ENCODE assay signal across 8 cellular contexts in the genomic region with DNA sequence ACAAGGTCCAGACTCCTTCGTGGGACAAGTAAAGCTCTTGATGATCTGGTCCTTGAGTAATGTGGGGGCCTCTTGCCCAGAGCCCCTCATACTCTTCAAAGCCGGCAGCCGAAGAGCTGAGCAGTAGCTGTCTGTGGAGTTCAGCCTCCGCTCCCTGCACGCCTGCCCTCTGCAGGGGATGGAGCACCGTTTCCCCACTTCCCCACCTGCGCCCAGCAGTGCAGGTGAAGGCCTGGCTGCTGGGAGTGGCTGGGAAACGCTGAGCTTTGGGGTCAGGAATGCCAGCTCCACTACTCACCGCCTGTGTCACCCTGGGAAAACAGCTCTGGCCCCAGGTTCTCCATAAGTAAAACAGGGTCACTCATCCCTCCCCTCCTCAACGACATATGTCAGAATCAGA. TPM values are rescaled to one million over a fixed set of nuclear protein-coding genes. Genes with fewer than 3 reads are reported as not detected.
DNase-seq lines count a peak whose midpoint lies in the region; ATAC-seq and TF ChIP-seq lines count a peak whose summit lies in the region.
"Not testable (repeated sequence)": the region's sequence is repeated elsewhere in the genome, so short reads cannot be mapped to it uniquely, and the experiment has no call there.

No MANE protein-coding gene starts in this region.

- intact Hi-C loops in CD4-positive, alpha-beta memory T cell (cut with micrococcal nuclease); PC-9 (cut with micrococcal nuclease; ENCODE audit: unreplicated experiment): not testable (repeated sequence)

- peak overlapping the region in 1 of 2 donors; percentile 28 for H3K4me3 ChIP-seq in CD4-positive, alpha-beta memory T cell (ENCODE audit: low read length in 2 of 2)
- H3K4me3 ChIP-seq in HFF-Myc (replicated peaks; ENCODE audit: low read depth, low read length) (peak overlapping the region; percentile 44), PC-9 (peak overlapping the region; percentile 63), neuron (ENCODE audit: low read length) (peak overlapping the region; percentile 43)
- not testable (repeated sequence) for H3K4me3 ChIP-seq in endocrine pancreas (ENCODE audit: control insufficient read depth, insufficient read depth, low read length)

- ATAC-seq in activated naive CD4-positive, alpha-beta T cell treated with anti-CD3 and anti-CD28 coated beads, Interleukin-2, amount 50 U/mL, for 72 hours: peak in 1 of 2 donors; percentile 2

- POLR2A ChIA-PET in CD4-positive, alpha-beta memory T cell (lab: Charles Lee; ENCODE audit: partially characterized antibody): interaction anchor here (0.5 kb wide), 1 partner anchor 526 kb away, joined by 3 read pairs; a partner anchor contains a TSS
- POLR2A ChIA-PET in PC-9 (lab: Charles Lee; ENCODE audit: unreplicated experiment): interaction anchor here (0.5 to 0.7 kb wide), 3 partner anchors 106 to 1650 kb away, joined by 3 to 10 read pairs (median 4); a partner anchor contains a TSS

- BruUV-seq in PC-9 (replicated peaks; lab: Mats Ljungman, UMichigan): TSS peak; percentile 92

- H3K27ac ChIP-seq in CD4-positive, alpha-beta memory T cell (ENCODE audit: low read depth, low read length): peak overlapping the region; percentile 51
- H3K27ac ChIP-seq in PC-9 (peak overlapping the region; percentile 81), substantia nigra (ENCODE audit: low read depth, low read length, poor library complexity, severe bottlenecking) (peak overlapping the region; percentile 61)

- H3K79me2 ChIP-seq in PC-9 (ENCODE audit: low read depth): not testable (repeated sequence)

- not testable (repeated sequence) for H3K36me3 ChIP-seq in CD4-positive, alpha-beta memory T cell (ENCODE audit: insufficient read depth, low read length); PC-9 (ENCODE audit: low read depth); endocrine pancreas (ENCODE audit: control insufficient read depth, insufficient read depth, low read length); neuron (ENCODE audit: insufficient read depth, low read length)

- H3F3A ChIP-seq in PC-9 (ENCODE audit: insufficient read depth, low read depth): not testable (repeated sequence)

- H3K4me2 ChIP-seq in PC-9: peak overlapping the region; percentile 75

- CTCF ChIA-PET in CD4-positive, alpha-beta memory T cell (lab: Charles Lee; ENCODE audit: partially characterized antibody): interaction anchor here (2.1 kb wide), 1 partner anchor 17 kb away, joined by 12 read pairs; no protein-coding TSS in a partner anchor
- CTCF ChIA-PET in PC-9 (lab: Charles Lee): interaction anchor here (1.1 kb wide), 1 partner anchor 17 kb away, joined by 4 read pairs; no protein-coding TSS in a partner anchor

- DNase-seq in CD4-positive, alpha-beta memory T cell; HFF-Myc (ENCODE audit: extremely low read depth, low read depth); activated naive CD4-positive, alpha-beta T cell treated with anti-CD3 and anti-CD28 coated beads, Interleukin-2, amount 50 U/mL, for 72 hours (ENCODE audit: low spot score in 2 of 2); substantia nigra (lab: John Stamatoyannopoulos, UW): not testable (repeated sequence)
- peak; percentile 69 to 76 for DNase-seq in PC-9
- peak; percentile 8 for DNase-seq in iPS-NIHi7 (ENCODE audit: extremely low spot score)

- not testable (repeated sequence) for H3K9me3 Mint-ChIP-seq in CD4-positive, alpha-beta memory T cell; activated naive CD4-positive, alpha-beta T cell treated with anti-CD3 and anti-CD28 coated beads, Interleukin-2, amount 50 U/mL, for 72 hours

- peak overlapping the region; percentile 77 for H3K9ac ChIP-seq in endocrine pancreas (ENCODE audit: control insufficient read depth, insufficient read depth, low read length)

- H3K27me3 ChIP-seq in CD4-positive, alpha-beta memory T cell (ENCODE audit: insufficient read depth, low read length); PC-9 (ENCODE audit: insufficient read depth, low read depth); endocrine pancreas (ENCODE audit: control insufficient read depth, insufficient read depth, low read length); neuron (ENCODE audit: insufficient read depth, low read length): not testable (repeated sequence)

- H3K36me3 Mint-ChIP-seq in CD4-positive, alpha-beta memory T cell; activated naive CD4-positive, alpha-beta T cell treated with anti-CD3 and anti-CD28 coated beads, Interleukin-2, amount 50 U/mL, for 72 hours: not testable (repeated sequence)

- TF ChIP-seq CTCF in HFF-Myc (IDR thresholded peaks at IDR 0.05; ENCODE audit: low read depth, low read length, missing control alignments); PC-9 (conservative IDR thresholded peaks at IDR 0.05): not testable (repeated sequence)

- H3K9me3 ChIP-seq in CD4-positive, alpha-beta memory T cell (ENCODE audit: control insufficient read depth in 1 of 2, low read length in 2 of 2); PC-9 (ENCODE audit: insufficient read depth, low read depth); endocrine pancreas (ENCODE audit: control insufficient read depth, low read length); neuron (ENCODE audit: low read length): not testable (repeated sequence)

- peaks cover 8 to 10% of the 10 kb centered on the region in 2 donors for H3K27me3 Mint-ChIP-seq in CD4-positive, alpha-beta memory T cell

- not testable (repeated sequence) for H4K20me1 ChIP-seq in PC-9 (ENCODE audit: insufficient read depth)

- peak overlapping the region; percentile 40 to 93 (median 78) for H3K27ac Mint-ChIP-seq in CD4-positive, alpha-beta memory T cell
- H3K27ac Mint-ChIP-seq in activated naive CD4-positive, alpha-beta T cell treated with anti-CD3 and anti-CD28 coated beads, Interleukin-2, amount 50 U/mL, for 72 hours: peak overlapping the region; percentile 78 to 92

- not testable (repeated sequence) for H3K4me1 ChIP-seq in CD4-positive, alpha-beta memory T cell (ENCODE audit: insufficient read depth, low read length); endocrine pancreas (ENCODE audit: control insufficient read depth, insufficient read depth, low read length); neuron (ENCODE audit: insufficient read depth, low read length)
- H3K4me1 ChIP-seq in PC-9 (replicated peaks; ENCODE audit: insufficient read depth): peaks cover 11% of the 10 kb centered on the region

- H3K4me1 Mint-ChIP-seq in CD4-positive, alpha-beta memory T cell: peaks cover 7 to 18% (median 9%) of the 10 kb centered on the region in 4 donors

- not testable (repeated sequence) for H3K9me2 ChIP-seq in PC-9 (ENCODE audit: insufficient read depth)

- H2AFZ ChIP-seq in PC-9 (peak overlapping the region; percentile 69), neuron (ENCODE audit: low read depth, low read length) (peak overlapping the region; percentile 51)

- H3K4me3 Mint-ChIP-seq in CD4-positive, alpha-beta memory T cell: peak overlapping the region; percentile 77 to 84 (median 81)

RNA-seq across cellular contexts. Expression of a gene that starts 18.2 kb away (rescaled TPM):
- total RNA-seq in CD4-positive, alpha-beta memory T cell: 10 to 100 TPM; 82.4 to 93.4 TPM
- 10 to 100 TPM in 1 of 2 donors, 1 to 10 TPM in 1; 6.8 to 32.2 TPM for polyA plus RNA-seq in CD4-positive, alpha-beta memory T cell
- total RNA-seq in PC-9 (2021): 25.8 and 28.3 TPM in 2 replicates
- total RNA-seq in activated naive CD4-positive, alpha-beta T cell treated with anti-CD3 and anti-CD28 coated beads, Interleukin-2, amount 50 U/mL, for 72 hours: 10 to 100 TPM; 45.6 to 71.9 TPM

RNA-seq across cellular contexts. Expression of a gene that starts 24.9 kb away (rescaled TPM):
- 1 to 10 TPM; 2.9 to 3.3 TPM for total RNA-seq in CD4-positive, alpha-beta memory T cell
- polyA plus RNA-seq in CD4-positive, alpha-beta memory T cell: 1 to 10 TPM; 3.6 to 6.3 TPM
- 9.1 and 11.0 TPM in 2 replicates for total RNA-seq in PC-9 (2021)
- total RNA-seq in activated naive CD4-positive, alpha-beta T cell treated with anti-CD3 and anti-CD28 coated beads, Interleukin-2, amount 50 U/mL, for 72 hours: 10 to 100 TPM in 1 of 2 donors, 1 to 10 TPM in 1; 4.7 to 19.8 TPM
